Comparison of ENCODE assay signal across 8 cellular contexts in the genomic region with DNA sequence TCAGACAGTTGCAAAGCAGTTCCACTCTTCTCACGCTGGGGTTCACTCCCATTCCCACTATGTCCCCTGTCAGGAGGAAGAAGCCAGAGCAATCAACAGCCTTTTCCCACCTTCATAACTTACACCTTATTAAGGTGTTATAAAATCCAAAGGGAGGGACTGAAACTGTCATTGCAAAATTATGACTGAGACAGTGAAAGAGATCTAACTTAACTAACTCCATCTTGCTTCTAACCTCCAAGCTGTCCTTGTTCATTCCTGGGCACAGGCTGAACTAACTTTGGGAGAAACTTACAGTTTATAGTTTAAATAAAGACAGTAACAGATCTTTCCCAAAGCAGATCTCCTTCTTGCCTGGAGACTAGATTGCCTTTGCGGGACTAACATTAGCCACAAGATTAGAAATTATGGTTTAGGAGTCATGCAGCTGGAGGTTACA. TPM values are rescaled to one million over a fixed set of nuclear protein-coding genes. Genes with fewer than 3 reads are reported as not detected.
DNase-seq lines count a peak whose midpoint lies in the region; ATAC-seq, FAIRE-seq and TF ChIP-seq lines count a peak whose summit lies in the region.
"Not testable (repeated sequence)": the region's sequence is repeated elsewhere in the genome, so short reads cannot be mapped to it uniquely, and the experiment has no call there.

No MANE protein-coding gene starts in this region.

- intact Hi-C loops in vagina (cut with DNase I), result not testable (repeated sequence)

- H3K4me1 Mint-ChIP-seq in activated T-cell treated with anti-CD3 and anti-CD28 coated beads, Interleukin-2, amount 50 U/mL, for 72 hours (ENCODE audit: low read depth), result peaks cover 25% of the 10 kb centered on the region
- H3K4me1 Mint-ChIP-seq in nephron, result peaks cover 39% of the 10 kb centered on the region
- peaks cover 15% of the 10 kb centered on the region for H3K4me1 Mint-ChIP-seq in osteocyte (ENCODE audit: unreplicated experiment)

- peak overlapping the region; percentile 3; the same call in 1 of the 2 replicates for H3K27ac ChIP-seq in C4-2B
- H3K27ac ChIP-seq in HUES48 (ENCODE audit: low read depth, low read length); H1 (ENCODE audit: low read depth, low read length): not testable (repeated sequence)
- H3K27ac ChIP-seq in cardiac muscle cell, result peak overlapping the region; percentile 41
- peak overlapping the region; percentile 42 for H3K27ac ChIP-seq in vagina

- H3K79me2 ChIP-seq in H1 (ENCODE audit: control insufficient read depth in 1 of 2, insufficient read depth in 2 of 2, low read length in 2 of 2), result peaks cover 0 to 41% of the 10 kb centered on the region in 2 experiments

- not testable (repeated sequence) for TF ChIP-seq EP300 in H1 (IDR thresholded peaks at IDR 0.05; ENCODE audit: borderline replicate concordance in 1 of 2, low read depth in 2 of 2, low read length in 2 of 2)

- H2BK15ac ChIP-seq in H1 (ENCODE audit: low read length), result not testable (repeated sequence)

- peaks cover 13% of the 10 kb centered on the region for H3K4me1 ChIP-seq in HUES48 (ENCODE audit: control insufficient read depth, insufficient read depth, low read length)
- not testable (repeated sequence) for H3K4me1 ChIP-seq in H1 (replicated peaks in 1 of 4; ENCODE audit: control insufficient read depth in 3 of 4, insufficient read depth in 4 of 4, low read length in 3 of 4)
- peaks cover 31% of the 10 kb centered on the region for H3K4me1 ChIP-seq in cardiac muscle cell (ENCODE audit: low read depth)
- peaks cover 14% of the 10 kb centered on the region for H3K4me1 ChIP-seq in vagina

- not testable (repeated sequence) for TF ChIP-seq POLR2A in H1 (IDR thresholded peaks at IDR 0.05; ENCODE audit: control extremely low read depth in 1 of 2, low read depth in 2 of 2, low read length in 2 of 2); vagina (IDR thresholded peaks at IDR 0.05)

- H3K23me2 ChIP-seq in H1 (ENCODE audit: low read depth, low read length), result not testable (repeated sequence)

- H3K27me3 Mint-ChIP-seq in activated T-cell treated with anti-CD3 and anti-CD28 coated beads, Interleukin-2, amount 50 U/mL, for 72 hours (ENCODE audit: low read depth); nephron (ENCODE audit: low read depth); osteocyte (ENCODE audit: unreplicated experiment): not testable (repeated sequence)

- not testable (repeated sequence) for H4K5ac ChIP-seq in H1 (ENCODE audit: insufficient read length, low read depth, low read length)

- 0 out of 2 replicates have a peak overlapping the region, but pooled peaks have one; percentile 26 for H2BK20ac ChIP-seq in H1 (ENCODE audit: low read length)

- not testable (repeated sequence) for H3K79me1 ChIP-seq in H1 (ENCODE audit: low read depth, low read length)

- H3K9me3 Mint-ChIP-seq in activated T-cell treated with anti-CD3 and anti-CD28 coated beads, Interleukin-2, amount 50 U/mL, for 72 hours; nephron; osteocyte (ENCODE audit: unreplicated experiment): not testable (repeated sequence)

- H4K8ac ChIP-seq in H1 (ENCODE audit: extremely low read depth, insufficient read depth, low read length), result not testable (repeated sequence)

- FAIRE-seq in H1 (lab: Jason Lieb, UNC), result not testable (repeated sequence)

- H3K23ac ChIP-seq in H1 (ENCODE audit: insufficient read length), result not testable (repeated sequence)

- H3K56ac ChIP-seq in H1 (replicated peaks; ENCODE audit: insufficient read length, low read depth, low read length), result not testable (repeated sequence)

- H3K27ac Mint-ChIP-seq in activated T-cell treated with anti-CD3 and anti-CD28 coated beads, Interleukin-2, amount 50 U/mL, for 72 hours, result peak overlapping the region; percentile 28
- H3K27ac Mint-ChIP-seq in nephron (peak overlapping the region in 2 of 3 experiments; percentile 11 to 89), osteocyte (ENCODE audit: unreplicated experiment) (peak overlapping the region; percentile 10)

- H2BK5ac ChIP-seq in H1 (ENCODE audit: low read depth, low read length), result not testable (repeated sequence)

- not testable (repeated sequence) for DNase-seq in activated T-cell treated with anti-CD3 and anti-CD28 coated beads, Interleukin-2, amount 50 U/mL, for 72 hours; H1 (ENCODE audit: low read depth in 1 of 2, low spot score in 2 of 2); cardiac muscle cell (ENCODE audit: low read depth in 1 of 2, low spot score in 1 of 2); vagina (ENCODE audit: extremely low spot score in 2 of 2)
- DNase-seq in osteocyte (ENCODE audit: extremely low spot score, unreplicated experiment), result peak; percentile 17

- not testable (repeated sequence) for H2AK5ac ChIP-seq in H1 (ENCODE audit: low read depth, low read length)

- not testable (repeated sequence) for H4K91ac ChIP-seq in H1 (replicated peaks; ENCODE audit: insufficient read length, low read length)

- 79% methylated on average over 2 of the region's 2 CpGs; no CpG with 5 or more reads in 1 of the 2 experiments for WGBS in H1 (ENCODE audit: extremely low coverage in 1 of 2, insufficient coverage in 1 of 2, insufficient read length in 1 of 2, insufficient replicate concordance in 2 of 2, low coverage in 1 of 2, low lambda C conversion rate in 2 of 2, missing lambda C conversion rate in 1 of 2), 2 experiments

- H4K20me1 ChIP-seq in H1 (replicated peaks in 1 of 2; ENCODE audit: control insufficient read depth in 1 of 2, insufficient read depth in 2 of 2, low read length in 2 of 2), result not testable (repeated sequence)

- CTCF ChIA-PET in H1 (lab: Charles Lee; ENCODE audit: partially characterized antibody), result interaction anchor here (1.0 kb wide), 1 partner anchor 16 kb away, joined by 3 read pairs; no protein-coding TSS in a partner anchor

- not testable (repeated sequence) for H2AFZ ChIP-seq in H1 (ENCODE audit: low read length)

- H2BK12ac ChIP-seq in H1 (ENCODE audit: low read depth, low read length), result not testable (repeated sequence)

- POLR2A ChIA-PET in H1 (lab: Charles Lee; ENCODE audit: partially characterized antibody), result interaction anchor here (1.2 to 1.9 kb wide), 4 partner anchors 8 to 43 kb away, joined by 3 to 6 read pairs (median 4); no protein-coding TSS in a partner anchor

- peak overlapping the region; percentile 36; the same call in 1 of the 2 replicates for H3K9ac ChIP-seq in HUES48 (ENCODE audit: low read depth, low read length)
- H3K9ac ChIP-seq in H1 (replicated peaks in 1 of 4; ENCODE audit: extremely low read depth in 1 of 4, low read depth in 3 of 4, low read length in 3 of 4), result not testable (repeated sequence)

- H3K4me3 ChIP-seq in HUES48 (ENCODE audit: low read depth, low read length); H1 (ENCODE audit: extremely low read depth in 1 of 4, insufficient read depth in 2 of 4, low read depth in 3 of 4, low read length in 4 of 4); cardiac muscle cell; vagina: not testable (repeated sequence)

- peaks cover 9 to 12% of the 10 kb centered on the region in 2 donors for H3K36me3 Mint-ChIP-seq in activated T-cell treated with anti-CD3 and anti-CD28 coated beads, Interleukin-2, amount 50 U/mL, for 72 hours (ENCODE audit: insufficient read depth in 2 of 2)
- peaks cover 42% of the 10 kb centered on the region for H3K36me3 Mint-ChIP-seq in nephron (ENCODE audit: low read depth)
- H3K36me3 Mint-ChIP-seq in osteocyte (ENCODE audit: unreplicated experiment), result peaks cover 26% of the 10 kb centered on the region

- H3K4me2 ChIP-seq in H1 (ENCODE audit: insufficient read depth in 1 of 2, low read depth in 2 of 2, low read length in 2 of 2), result peak overlapping the region; percentile 27 to 35; a peak in 2 of 4 replicates

- not testable (repeated sequence) for H3K9me3 ChIP-seq in HUES48 (ENCODE audit: control insufficient read depth, insufficient read depth, low read length); H1 (ENCODE audit: insufficient read depth in 2 of 2, low read depth in 1 of 2, low read length in 1 of 2); cardiac muscle cell (ENCODE audit: low read depth); vagina

- not testable (repeated sequence) for H3K27me3 ChIP-seq in HUES48 (ENCODE audit: control insufficient read depth, insufficient read depth, low read length); H1 (replicated peaks in 1 of 4; ENCODE audit: control insufficient read depth in 3 of 4, extremely low read depth in 1 of 4, insufficient read depth in 3 of 4, low read length in 3 of 4); cardiac muscle cell; vagina

- ATAC-seq in activated T-cell treated with anti-CD3 and anti-CD28 coated beads, Interleukin-2, amount 50 U/mL, for 72 hours (replicated peaks in 1 of 2), result not testable (repeated sequence)

- H2BK120ac ChIP-seq in H1 (replicated peaks; ENCODE audit: low read depth, low read length), result not testable (repeated sequence)

- not testable (repeated sequence) for H3K14ac ChIP-seq in H1 (ENCODE audit: insufficient read length)

- H3K36me3 ChIP-seq in HUES48 (ENCODE audit: control insufficient read depth, insufficient read depth, low read length) (peaks cover 14% of the 10 kb centered on the region), H1 (ENCODE audit: control insufficient read depth in 2 of 4, insufficient read depth in 4 of 4, low read length in 3 of 4) (peaks cover 0 to 21% (median 8%) of the 10 kb centered on the region in 4 experiments; a peak in 5 of 8 replicates), vagina (peaks cover 0 to 11% of the 10 kb centered on the region in 2 donors)
- H3K36me3 ChIP-seq in cardiac muscle cell, result not testable (repeated sequence)

- H3K18ac ChIP-seq in H1 (ENCODE audit: extremely low read depth, low read length), result not testable (repeated sequence)

- not testable (repeated sequence) for TF ChIP-seq CTCF in C4-2B (conservative IDR thresholded peaks at IDR 0.05); H1 (IDR thresholded peaks at IDR 0.05; ENCODE audit: control extremely low read depth in 1 of 3, insufficient read depth in 1 of 3, low read depth in 1 of 3, low read length in 3 of 3); cardiac muscle cell (IDR thresholded peaks at IDR 0.05; ENCODE audit: low read depth, low read length); nephron (IDR thresholded peaks at IDR 0.05; ENCODE audit: unreplicated experiment in 3 of 3); osteocyte (IDR thresholded peaks at IDR 0.05); vagina (IDR thresholded peaks at IDR 0.05)

- H3K4me3 Mint-ChIP-seq in activated T-cell treated with anti-CD3 and anti-CD28 coated beads, Interleukin-2, amount 50 U/mL, for 72 hours; nephron; osteocyte (ENCODE audit: unreplicated experiment): not testable (repeated sequence)

- not testable (repeated sequence) for TF ChIP-seq RAD21 in H1 (IDR thresholded peaks at IDR 0.05 in 1 of 2, conservative IDR thresholded peaks at IDR 0.05 in 1 of 2; ENCODE audit: low read depth in 2 of 2, low read length in 2 of 2)

- H3K4ac ChIP-seq in H1 (replicated peaks; ENCODE audit: insufficient read length, low read depth, low read length), result not testable (repeated sequence)

RNA-seq across cellular contexts. Expression of gene ZNF445, which starts 9.4 kb away (rescaled TPM):
- 10 to 100 TPM; 18.4 to 21.6 TPM for total RNA-seq in activated T-cell treated with anti-CD3 and anti-CD28 coated beads, Interleukin-2, amount 50 U/mL, for 72 hours
- 25.4 and 26.3 TPM in 2 replicates for total RNA-seq in H1 (2021; fragmentation: NEBNext Ultra II Directional; extraction: Animal tissue kit (Norgen Biotek cat#: 25700))
- polyA plus RNA-seq in H1 (2011; rRNA removed) (3.3 and 3.8 TPM in 2 replicates), cardiac muscle cell (11.0 and 23.3 TPM in 2 replicates)
- 4.4 TPM for polyA plus RNA-seq in H1 (2011; cell fraction: cytosol; rRNA removed)
- 10.3 TPM for polyA plus RNA-seq in H1 (2011; cell fraction: nucleus; rRNA removed)
- polyA plus RNA-seq in H1 (2012, experiment 1 of 2), result 7.7 to 9.7 TPM (median 8.7 TPM) in 4 replicates
- 0.76 TPM for polyA plus RNA-seq in H1 (2012, experiment 2 of 2)
- 7.0 TPM for polyA plus RNA-seq in H1 (2013, experiment 1 of 2)
- polyA plus RNA-seq in H1 (2013, experiment 2 of 2), result 5.9 TPM
- polyA minus RNA-seq in H1 (2011; rRNA and poly(A)+ RNA removed), result 20.1 and 20.5 TPM in 2 replicates
- 7.9 TPM for polyA minus RNA-seq in H1 (2011; cell fraction: cytosol; rRNA and poly(A)+ RNA removed)
- 13.7 TPM for polyA minus RNA-seq in H1 (2011; cell fraction: nucleus; rRNA and poly(A)+ RNA removed)
- total RNA-seq in cardiac muscle cell (10.5 and 21.0 TPM in 2 replicates), osteocyte (26.1 and 28.2 TPM in 2 replicates), vagina (8.8 TPM)
